In the genomic region with DNA sequence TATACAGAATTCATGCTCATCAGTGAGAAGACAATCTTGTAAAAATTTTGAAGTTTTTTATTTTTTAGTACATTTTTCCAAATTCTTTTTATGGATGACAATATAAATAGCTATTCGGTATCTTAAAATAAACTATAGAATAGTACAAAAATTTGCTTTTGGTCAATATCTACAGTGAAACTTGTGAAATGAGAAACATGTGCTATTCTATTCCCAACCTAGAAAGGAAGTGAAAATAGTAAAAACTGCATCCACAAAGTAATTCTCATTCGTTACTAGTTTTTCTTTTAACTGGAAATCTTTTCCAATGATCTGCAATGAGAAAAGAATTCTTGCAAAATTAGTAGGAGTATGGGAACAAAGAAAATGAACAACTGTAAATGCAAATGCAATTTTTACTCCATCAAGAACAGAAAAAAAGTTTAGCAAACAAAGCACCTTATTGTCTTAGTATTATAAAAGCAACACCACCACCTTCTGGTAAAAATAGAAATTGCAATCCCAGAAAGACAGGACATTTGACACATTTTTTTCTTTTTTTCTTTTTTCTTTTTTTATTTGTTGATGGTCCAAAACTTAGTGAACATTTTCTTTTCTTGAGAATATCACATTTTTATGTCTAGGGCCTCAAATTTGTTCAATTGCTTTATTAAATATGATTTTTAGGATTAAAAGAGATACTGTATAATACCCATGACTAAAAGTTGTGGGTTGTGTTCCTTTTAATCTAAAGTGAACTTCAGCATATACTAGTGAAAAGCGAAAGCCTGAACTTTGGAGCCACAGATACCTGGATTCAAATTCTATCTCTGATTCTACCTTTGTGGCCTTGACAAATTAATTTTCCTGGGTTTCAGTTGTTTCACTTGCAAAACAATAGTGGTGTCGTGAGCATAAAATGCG, we compare ENCODE assay signal across 8 cellular contexts.
DNase-seq lines count a peak whose midpoint lies in the region; ATAC-seq, FAIRE-seq and TF ChIP-seq lines count a peak whose summit lies in the region.

No MANE protein-coding gene starts in this region.

- no peak for TF ChIP-seq POLR2A in transverse colon (IDR thresholded peaks at IDR 0.05)

- TF ChIP-seq EP300 in transverse colon (IDR thresholded peaks at IDR 0.05; ENCODE audit: low read depth) = no peak

- ATAC-seq in HG03159 (IDR thresholded peaks at IDR 0.05; ENCODE audit: unreplicated experiment) = peak; percentile 72

- H3K4me1 ChIP-seq in OCI-LY7 (ENCODE audit: insufficient read depth, low read length, poor library complexity, severe bottlenecking) (no peaks in the 10 kb centered on the region), transverse colon (peaks cover 0 to 10% (median under 1%) of the 10 kb centered on the region in 4 donors)

- no peaks in the 10 kb centered on the region for H3K79me2 ChIP-seq in OCI-LY7 (ENCODE audit: insufficient read depth, low read depth, low read length)

- no peaks in the 10 kb centered on the region for H4K20me1 ChIP-seq in OCI-LY7 (ENCODE audit: insufficient read depth, low read length)

- BruUV-seq in OCI-LY7 (replicated peaks; lab: Mats Ljungman, UMichigan) = no TSS peak

- no peaks in the 10 kb centered on the region for H3K27me3 ChIP-seq in transverse colon

- H3K36me3 ChIP-seq in OCI-LY7 (ENCODE audit: insufficient read depth, low read length) (no peaks in the 10 kb centered on the region), transverse colon (no peaks in the 10 kb centered on the region)

- no peak overlapping the region for H2AFZ ChIP-seq in OCI-LY7 (ENCODE audit: low read length)

- H3K27ac ChIP-seq in OCI-LY7 (ENCODE audit: low read depth, low read length, poor library complexity, severe bottlenecking) (no peak overlapping the region), transverse colon (no peak overlapping the region)

- no peaks in the 10 kb centered on the region for H3K9me2 ChIP-seq in OCI-LY7 (ENCODE audit: insufficient read depth, low read length)

- peak; percentile 86 for FAIRE-seq in A204.1 (lab: Jason Lieb, UNC)

- POLR2A ChIA-PET in OCI-LY7 (lab: Charles Lee) = no interaction called here

- CTCF ChIA-PET in OCI-LY7 (lab: Charles Lee; ENCODE audit: unreplicated experiment) = no interaction called here

- in situ Hi-C loops in transverse colon (cut with MboI; ENCODE audit: low pct_ligation_motif_present in 1 of 4, low pct_unique_long_range_greater_than_20kb in 1 of 4, low sequenced_read_pairs in 3 of 4) = loop anchor here in 2 of 4 donors (10.0 kb wide), 1 partner anchor 279 kb away; no protein-coding TSS in a partner anchor

- peak; percentile 51 for TF ChIP-seq CTCF in GM12873 (IDR thresholded peaks at IDR 0.05; ENCODE audit: insufficient read depth, low read depth, low read length, missing control alignments)
- peak; percentile 88 for TF ChIP-seq CTCF in OCI-LY7 (conservative IDR thresholded peaks at IDR 0.05; ENCODE audit: low read length)
- peak; percentile 43 for TF ChIP-seq CTCF in fibroblast of the aortic adventitia (IDR thresholded peaks at IDR 0.05; ENCODE audit: insufficient read depth, low read length)
- TF ChIP-seq CTCF in transverse colon (IDR thresholded peaks at IDR 0.05) = peak; percentile 58 to 75 (median 72)

- 59 to 63% methylated on average over 5 of the region's 5 CpGs for WGBS in transverse colon (ENCODE audit: low coverage in 1 of 2), 2 donors

- H3K4me3 ChIP-seq in OCI-LY7 (ENCODE audit: low read depth, low read length, poor library complexity, severe bottlenecking) (no peak overlapping the region), fibroblast of the aortic adventitia (ENCODE audit: low read depth, low read length) (no peak overlapping the region), transverse colon (no peak overlapping the region)

- DNase-seq in OCI-LY7 (ENCODE audit: low spot score) (peak; percentile 50), fibroblast of the aortic adventitia (ENCODE audit: low read depth) (peak; percentile 30), transverse colon (no peak), amniotic stem cell (lab: John Stamatoyannopoulos, UW) (no peak), cardiac septum (ENCODE audit: low spot score) (no peak)

- intact Hi-C loops in OCI-LY7 (cut with micrococcal nuclease; ENCODE audit: unreplicated experiment) = loop anchor here (5.0 kb wide), 1 partner anchor 281 kb away; no protein-coding TSS in a partner anchor
- intact Hi-C loops in transverse colon (cut with DNase I; ENCODE audit: low total_unique reads) = no loop called here
- intact Hi-C loops in cardiac septum (cut with DNase I) = no loop called here

- no peaks in the 10 kb centered on the region for H3K9me3 ChIP-seq in OCI-LY7 (ENCODE audit: low read length)
- H3K9me3 ChIP-seq in transverse colon = peaks cover 0 to 8% of the 10 kb centered on the region in 2 donors

- no peak overlapping the region for H3K4me2 ChIP-seq in OCI-LY7 (ENCODE audit: low read length)

Comparison
In these comparisons a context has a peak if more than half of its experiments do, and no peak if none do; other contexts are left out.
1. DNase-seq: peak in OCI-LY7 (single experiment) and fibroblast of the aortic adventitia (single experiment); none in transverse colon (single experiment), amniotic stem cell (single experiment) and cardiac septum (single experiment).
2. Peak in every context shown above with its lines, with median percentiles within 50 percentile points of each other: CTCF ChIP-seq.